8 cellular contexts compared by ENCODE assay signal in the genomic region with DNA sequence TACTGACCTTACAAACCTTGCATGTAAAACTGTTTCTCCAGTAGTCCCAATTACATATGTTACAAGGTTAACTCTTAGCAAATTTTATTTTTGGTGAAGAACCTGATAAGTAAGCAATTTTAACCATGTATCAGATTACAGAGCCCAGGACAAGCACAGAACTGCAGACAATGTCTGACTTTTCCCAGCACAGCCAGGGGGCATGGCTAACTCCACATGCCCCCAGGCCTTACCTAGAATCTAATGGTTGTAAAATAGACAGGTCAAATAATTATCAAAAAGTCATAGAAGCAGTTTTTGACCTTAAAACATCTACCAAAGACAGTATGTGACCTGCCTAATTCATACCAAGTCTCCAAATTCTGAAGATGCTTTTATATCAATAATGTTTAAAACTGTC.
"Had no signal": no experiment of that assay in that cellular context is flagged by ENCODE, and none has a peak within 500 bp of the region (broad histone marks: within the 10 kb centered on the region; RNA-seq: fewer than 3 reads in every experiment).

No MANE protein-coding gene starts in this region.

- FAIRE-seq: G401.6, GM12878, GM12891, GM12892, GM18507, GM19239 had no signal

- DNase-seq: GDM1, GF-D8 had no signal

- H3K4me3 ChIP-seq: GM12878 had no signal

- ATAC-seq: GM12878 had no signal
